In the genomic region with DNA sequence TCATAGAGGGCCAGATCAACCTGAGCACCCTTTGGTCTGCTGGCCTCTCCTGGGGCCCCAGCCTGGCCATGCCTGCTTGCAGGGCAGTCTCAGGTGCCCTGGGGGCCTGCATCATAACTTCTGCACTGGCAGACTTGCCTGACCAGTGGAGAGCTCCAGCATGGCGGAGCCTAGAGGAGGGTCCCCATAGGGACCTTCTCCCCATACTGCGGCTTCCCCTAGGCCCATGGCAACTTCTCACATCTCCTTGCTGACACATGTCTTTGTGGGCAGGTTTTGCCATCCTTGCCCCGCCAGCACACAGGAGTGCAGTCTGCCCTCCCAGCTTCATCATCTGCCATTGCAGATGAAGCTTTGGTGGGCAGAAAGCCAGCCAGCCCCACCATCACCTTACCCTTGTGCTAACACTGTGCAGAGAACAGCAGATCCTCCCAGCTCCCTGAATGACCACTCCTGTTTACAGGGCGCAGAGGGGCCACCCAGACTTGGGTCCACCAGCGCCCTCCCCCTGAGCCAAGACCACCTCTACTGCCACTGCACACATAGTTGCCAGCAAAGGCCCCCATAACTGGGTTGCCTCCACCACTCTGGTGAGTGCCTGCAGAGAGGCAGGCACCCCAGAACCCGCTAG, we compare ENCODE assay signal across 24 cellular contexts. TPM values are rescaled to one million over a fixed set of nuclear protein-coding genes. Genes with fewer than 3 reads are reported as not detected.
"Had no signal": no experiment of that assay in that cellular context is flagged by ENCODE, and none has a peak within 500 bp of the region (broad histone marks: within the 10 kb centered on the region; RNA-seq: fewer than 3 reads in every experiment).

No MANE protein-coding gene starts in this region.

- H3K4me3 ChIP-seq: SJSA1, SK-N-MC had no signal

- H3K4me1 ChIP-seq: SJSA1 had no signal

- H3K36me3 ChIP-seq: SJSA1 had no signal

- H3K27me3 ChIP-seq: SJSA1 had no signal

- ATAC-seq: Panc1, PC-3 had no signal

- H3K27ac ChIP-seq: RWPE1, SJSA1, SK-N-MC had no signal

- DNase-seq: KBM-7, MV-4-11, NCI-H1048, NCI-H1105, NCI-H1417, NCI-H1436 treated with DMSO at 0.1 percent for 48 hours, NCI-H1694, NCI-H1930, NCI-H2081, NCI-H2107, NCI-H2227 treated with DMSO at 0.1 percent for 48 hours, NCI-H510A, NCI-H524 treated with DMSO at 0.1 percent for 48 hours, NCI-H69, NCI-H774, PC-3, SIG-M5 had no signal

RNA-seq across cellular contexts. Expression of a gene that starts 51.7 kb away (rescaled TPM):
- total RNA-seq: HT-29, LHCN-M2, MCF 10A, PC-3, SJSA1 had no signal
